ENCODE assay signal across 11 cellular contexts in genomic region chr4:24382381-24382780, GRCh38.
DNase-seq lines count a peak whose midpoint lies in the region; ATAC-seq and TF ChIP-seq lines count a peak whose summit lies in the region.
"Had no signal": no experiment of that assay in that cellular context is flagged by ENCODE, and none has a peak within 500 bp of the region (broad histone marks: within the 10 kb centered on the region; RNA-seq: fewer than 3 reads in every experiment).

No MANE protein-coding gene starts in this region.

- CTCF ChIA-PET in Caco-2 (lab: Charles Lee) = no interaction called here

- H3K9me3 Mint-ChIP-seq in neural progenitor cell (peaks cover 26% of the 10 kb centered on the region), Caco-2 (ENCODE audit: unreplicated experiment) (peaks cover 33% of the 10 kb centered on the region)

- H3K9me3 ChIP-seq in neural progenitor cell (ENCODE audit: low read depth) (no peaks in the 10 kb centered on the region), Caco-2 (no peaks in the 10 kb centered on the region), colonic mucosa (no peaks in the 10 kb centered on the region)
- H3K9me3 ChIP-seq: pancreas had no signal

- no peak overlapping the region for H3K4me2 ChIP-seq in neural progenitor cell

- H3K36me3 Mint-ChIP-seq in neural progenitor cell (no peaks in the 10 kb centered on the region), Caco-2 (ENCODE audit: insufficient read depth, unreplicated experiment) (no peaks in the 10 kb centered on the region)

- H3K27me3 ChIP-seq in neural progenitor cell (no peaks in the 10 kb centered on the region), Caco-2 (replicated peaks; ENCODE audit: control insufficient read depth, insufficient read depth, low read length) (no peaks in the 10 kb centered on the region), colonic mucosa (no peaks in the 10 kb centered on the region)

- in situ Hi-C loops in astrocyte of the spinal cord (cut with HindIII; ENCODE audit: low sequenced_read_pairs) = no loop called here

- no peak overlapping the region for H3K9ac ChIP-seq in neural progenitor cell
- H3K9ac ChIP-seq in colonic mucosa (ENCODE audit: low read depth in 2 of 2, low read length in 2 of 2) = no peak overlapping the region

- no peak overlapping the region for H2AFZ ChIP-seq in neural progenitor cell (replicated peaks)

- no peaks in the 10 kb centered on the region for H3F3A ChIP-seq in neural progenitor cell (ENCODE audit: low read depth)

- no peak for TF ChIP-seq CTCF in astrocyte of the spinal cord (IDR thresholded peaks at IDR 0.05; ENCODE audit: low read depth, low read length)
- TF ChIP-seq CTCF in neural progenitor cell (IDR thresholded peaks at IDR 0.05) = no peak
- TF ChIP-seq CTCF in Caco-2 (IDR thresholded peaks at IDR 0.05; ENCODE audit: insufficient read depth in 1 of 2, low read depth in 1 of 2, low read length in 1 of 2, severe bottlenecking in 1 of 2, unreplicated experiment in 1 of 2) = no peak
- TF ChIP-seq CTCF in colonic mucosa (IDR thresholded peaks at IDR 0.05) = no peak

- no peaks in the 10 kb centered on the region for H3K36me3 ChIP-seq in neural progenitor cell
- H3K36me3 ChIP-seq in Caco-2 (ENCODE audit: control insufficient read depth, insufficient read depth, low read length) = no peaks in the 10 kb centered on the region
- H3K36me3 ChIP-seq in colonic mucosa = no peaks in the 10 kb centered on the region
- H3K36me3 ChIP-seq: pancreas had no signal

- no peaks in the 10 kb centered on the region for H4K20me1 ChIP-seq in neural progenitor cell (ENCODE audit: low read depth)

- H3K27ac Mint-ChIP-seq in neural progenitor cell (no peak overlapping the region), Caco-2 (ENCODE audit: unreplicated experiment) (no peak overlapping the region)
- H3K27ac Mint-ChIP-seq: B cell had no signal

- H3K4me1 Mint-ChIP-seq in neural progenitor cell (no peaks in the 10 kb centered on the region), Caco-2 (ENCODE audit: low read depth, unreplicated experiment) (no peaks in the 10 kb centered on the region)
- H3K4me1 Mint-ChIP-seq: B cell had no signal

- H3K4me1 ChIP-seq in neural progenitor cell = no peaks in the 10 kb centered on the region
- H3K4me1 ChIP-seq in Caco-2 = no peaks in the 10 kb centered on the region
- no peaks in the 10 kb centered on the region for H3K4me1 ChIP-seq in colonic mucosa
- H3K4me1 ChIP-seq: pancreas had no signal

- no peak overlapping the region for H3K4me3 Mint-ChIP-seq in neural progenitor cell
- H3K4me3 Mint-ChIP-seq in Caco-2 (ENCODE audit: unreplicated experiment) = no peak overlapping the region
- H3K4me3 Mint-ChIP-seq: B cell had no signal

- peak; percentile 27 for DNase-seq in COLO829 (ENCODE audit: low spot score)
- peak; percentile 77 for DNase-seq in astrocyte of the spinal cord (ENCODE audit: low read depth, low spot score)
- DNase-seq in neural progenitor cell (ENCODE audit: low spot score) = no peak
- no peak for DNase-seq in erythroblast (lab: John Stamatoyannopoulos, UW)
- DNase-seq in Caco-2 = no peak
- no peak for DNase-seq in colonic mucosa
- DNase-seq: pancreas; stimulated activated CD8-positive, alpha-beta memory T cell treated with anti-CD3 and anti-CD28 coated beads, Interleukin-4, amount 100 ng/mL, for 48 hours had no signal

- TF ChIP-seq POLR2A in erythroblast (IDR thresholded peaks at IDR 0.05; ENCODE audit: low read length) = no peak

- intact Hi-C loops in Caco-2 (cut with micrococcal nuclease; ENCODE audit: unreplicated experiment) = loop anchor here (10.0 kb wide), 1 partner anchor 1238 kb away; no protein-coding TSS in a partner anchor
- intact Hi-C loops in colonic mucosa (cut with DNase I) = no loop called here

- H3K4me3 ChIP-seq in astrocyte of the spinal cord (ENCODE audit: low read depth, low read length) = no peak overlapping the region
- H3K4me3 ChIP-seq in neural progenitor cell = no peak overlapping the region
- H3K4me3 ChIP-seq in Caco-2 (ENCODE audit: low read depth, low read length) = no peak overlapping the region
- no peak overlapping the region for H3K4me3 ChIP-seq in colonic mucosa
- H3K4me3 ChIP-seq: pancreas had no signal

- H3K27ac ChIP-seq in neural progenitor cell (no peak overlapping the region), colonic mucosa (no peak overlapping the region)

- ATAC-seq in GM19468 (IDR thresholded peaks at IDR 0.05; ENCODE audit: extremely low read depth, unreplicated experiment) (peak; percentile 90), HG03139 (IDR thresholded peaks at IDR 0.05; ENCODE audit: unreplicated experiment) (peak; percentile 99)

- H3K27me3 Mint-ChIP-seq in neural progenitor cell (ENCODE audit: insufficient read depth, low read depth) = no peaks in the 10 kb centered on the region
- H3K27me3 Mint-ChIP-seq in Caco-2 (ENCODE audit: insufficient read depth, unreplicated experiment) = peaks cover 12% of the 10 kb centered on the region

- POLR2A ChIA-PET in Caco-2 (lab: Charles Lee) = no interaction called here

- no peaks in the 10 kb centered on the region for H3K79me2 ChIP-seq in neural progenitor cell (ENCODE audit: low read depth)

- BruUV-seq in Caco-2 (replicated peaks; lab: Mats Ljungman, UMichigan) = no TSS peak

Comparison
In these comparisons a context has a peak if more than half of its experiments do, and no peak if none do; other contexts are left out.
1. DNase-seq: peak in COLO829 (single experiment) and astrocyte of the spinal cord (single experiment); none in neural progenitor cell (single experiment), erythroblast (0 of 2), Caco-2 (0 of 2) and colonic mucosa (single experiment).